In genomic region chr20:61683721-61684120, GRCh38 we compare ENCODE assay signal across 19 cellular contexts.
DNase-seq lines count a peak whose midpoint lies in the region; ATAC-seq and TF ChIP-seq lines count a peak whose summit lies in the region.
"Had no signal": no experiment of that assay in that cellular context is flagged by ENCODE, and none has a peak within 500 bp of the region (broad histone marks: within the 10 kb centered on the region; RNA-seq: fewer than 3 reads in every experiment).

No MANE protein-coding gene starts in this region.

- TF ChIP-seq CTCF in epithelial cell of esophagus (IDR thresholded peaks at IDR 0.05; ENCODE audit: insufficient read depth, low read depth, low read length, missing control alignments) (no peak), WTC11 (IDR thresholded peaks at IDR 0.05) (no peak)

- no peak for ATAC-seq in WTC11

- H3K27me3 Mint-ChIP-seq in WTC11 (ENCODE audit: low read depth) = peaks cover 31% of the 10 kb centered on the region

- H3K4me3 ChIP-seq in epithelial cell of esophagus (ENCODE audit: low read length) = no peak overlapping the region
- H3K4me3 ChIP-seq: coronary artery, PC-9, spleen had no signal

- peak; percentile 25 for DNase-seq in NCI-H2227 (lab: John Stamatoyannopoulos, UW; ENCODE audit: unreplicated experiment)
- DNase-seq in NCI-H2227 treated with DMSO at 0.1 percent for 48 hours (lab: John Stamatoyannopoulos, UW) = no peak
- DNase-seq in NCI-H526 (lab: John Stamatoyannopoulos, UW) = peak; percentile 17 to 39
- peak; percentile 68 for DNase-seq in epithelial cell of esophagus (ENCODE audit: low read depth)
- DNase-seq in superior temporal gyrus (ENCODE audit: extremely low spot score) = peak; percentile 25
- no peak for DNase-seq in NCI-H1048 (lab: John Stamatoyannopoulos, UW)
- no peak for DNase-seq in NCI-H2107 treated with DMSO at 0.1 percent for 48 hours (lab: John Stamatoyannopoulos, UW; ENCODE audit: unreplicated experiment)
- DNase-seq in WTC11 (ENCODE audit: low spot score) = no peak
- DNase-seq: activated CD4-positive, alpha-beta T cell treated with anti-CD3 and anti-CD28 coated beads, Interleukin-2, amount 50 U/mL, for 4 hours; activated CD8-positive, alpha-beta memory T cell treated with anti-CD3 and anti-CD28 coated beads, Interleukin-2, amount 50 U/mL, for 48 hours; activated gamma-delta T cell treated with Interleukin-2 at 50 U/mL for 16 hours; NCI-H1694 treated with DMSO at 0.1 percent for 48 hours; NCI-H82; PC-9; retina; spleen; T-helper 2 cell; WERI-Rb-1 had no signal

- POLR2A ChIA-PET in WTC11 (lab: Charles Lee) = no interaction called here

- H3K27ac Mint-ChIP-seq in WTC11 = no peak overlapping the region

- no peaks in the 10 kb centered on the region; the same call in 1 of the 2 replicates for H3K9me3 Mint-ChIP-seq in WTC11

- H3K4me1 Mint-ChIP-seq in WTC11 = no peaks in the 10 kb centered on the region

- H3K4me3 Mint-ChIP-seq in WTC11 = no peak overlapping the region

- CTCF ChIA-PET in WTC11 (lab: Charles Lee) = interaction anchor here (1.1 kb wide), 1 partner anchor 213 kb away, joined by 3 read pairs; no protein-coding TSS in a partner anchor

- H3K36me3 Mint-ChIP-seq in WTC11 = no peaks in the 10 kb centered on the region

TF ChIP-seq in WTC11, 78 proteins besides CTCF, POLR2A, EP300 and RAD21:
- TF ChIP-seq TEAD4 (CRISPR knock-in tag; IDR thresholded peaks at IDR 0.05) (no peak), TP53 (CRISPR knock-in tag; IDR thresholded peaks at IDR 0.05) (no peak), ATF3 (CRISPR knock-in tag; conservative IDR thresholded peaks at IDR 0.05) (no peak), CREM (CRISPR knock-in tag; IDR thresholded peaks at IDR 0.05) (no peak), ZSCAN18 (CRISPR knock-in tag; IDR thresholded peaks at IDR 0.05) (no peak), USF1 (CRISPR knock-in tag; IDR thresholded peaks at IDR 0.05) (no peak), MAX (CRISPR knock-in tag; IDR thresholded peaks at IDR 0.05) (no peak), PRRX2 (CRISPR knock-in tag; IDR thresholded peaks at IDR 0.05) (no peak), NR3C1 (CRISPR knock-in tag; conservative IDR thresholded peaks at IDR 0.05; ENCODE audit: low read depth) (no peak), HMGXB4 (CRISPR knock-in tag; IDR thresholded peaks at IDR 0.05) (no peak), ARID4B (CRISPR knock-in tag; IDR thresholded peaks at IDR 0.05; ENCODE audit: borderline replicate concordance) (no peak), GABPB1 (CRISPR knock-in tag; IDR thresholded peaks at IDR 0.05) (no peak), FOXP4 (CRISPR knock-in tag; IDR thresholded peaks at IDR 0.05) (no peak), SMAD4 (CRISPR knock-in tag; IDR thresholded peaks at IDR 0.05) (no peak), NFYB (CRISPR knock-in tag; conservative IDR thresholded peaks at IDR 0.05; ENCODE audit: low read depth) (no peak), PREB (CRISPR knock-in tag; IDR thresholded peaks at IDR 0.05; ENCODE audit: borderline replicate concordance) (no peak), RORB (CRISPR knock-in tag; IDR thresholded peaks at IDR 0.05) (no peak), FOXP1 (CRISPR knock-in tag; IDR thresholded peaks at IDR 0.05; ENCODE audit: borderline replicate concordance) (no peak), ZNF396 (CRISPR knock-in tag; IDR thresholded peaks at IDR 0.05; ENCODE audit: borderline replicate concordance) (no peak)

Comparison
In these comparisons a context has a peak if more than half of its experiments do, and no peak if none do; other contexts are left out.
1. DNase-seq: peak in NCI-H2227 (single experiment), NCI-H526 (2 of 2), epithelial cell of esophagus (single experiment) and superior temporal gyrus (single experiment); none in NCI-H2227 treated with DMSO at 0.1 percent for 48 hours (single experiment), NCI-H1048 (single experiment), NCI-H2107 treated with DMSO at 0.1 percent for 48 hours (single experiment) and WTC11 (single experiment).